15 cellular contexts compared by ENCODE assay signal in genomic region chr12:96164951-96165858, GRCh38. TPM values are rescaled to one million over a fixed set of nuclear protein-coding genes. Genes with fewer than 3 reads are reported as not detected.
DNase-seq lines count a peak whose midpoint lies in the region; ATAC-seq and TF ChIP-seq lines count a peak whose summit lies in the region.
"Had no signal": no experiment of that assay in that cellular context is flagged by ENCODE, and none has a peak within 500 bp of the region (broad histone marks: within the 10 kb centered on the region; RNA-seq: fewer than 3 reads in every experiment).

No MANE protein-coding gene starts in this region.

- no peaks in the 10 kb centered on the region for H3K36me3 ChIP-seq in GM23338 (ENCODE audit: insufficient read depth)
- no peaks in the 10 kb centered on the region for H3K36me3 ChIP-seq in right atrium auricular region

- no peaks in the 10 kb centered on the region for H3F3A ChIP-seq in GM23338 (replicated peaks; ENCODE audit: low read depth)

- no peaks in the 10 kb centered on the region for H4K20me1 ChIP-seq in GM23338 (replicated peaks; ENCODE audit: insufficient read depth)

- H3K27ac ChIP-seq in GM23338 (ENCODE audit: low read depth) (no peak overlapping the region), right atrium auricular region (peak overlapping the region; percentile 8 to 69)

- H3K4me1 ChIP-seq in GM23338 (ENCODE audit: insufficient read depth) (0 out of 2 replicates have a peak, but pooled peaks cover 8% of the 10 kb centered on the region), right atrium auricular region (peaks cover 0 to 9% of the 10 kb centered on the region in 2 donors)

- H3K4me1 Mint-ChIP-seq in GM23338, result peaks cover 11% of the 10 kb centered on the region; the same call in 2 of the 3 replicates
- H3K4me1 Mint-ChIP-seq in stimulated activated naive B cell treated with anti-CD40 and anti-IgM and Interleukin-4, amounts not matched to agents 10 μg/mL and 1 μg/mL and 100 μg/mL, for 72 hours, result peaks cover 12 to 13% of the 10 kb centered on the region in 2 donors
- H3K4me1 Mint-ChIP-seq: T-cell had no signal

- no peaks in the 10 kb centered on the region for H3K27me3 Mint-ChIP-seq in GM23338 (ENCODE audit: insufficient read depth, low read depth, poor library complexity)
- peaks cover 6 to 7% of the 10 kb centered on the region in 2 donors for H3K27me3 Mint-ChIP-seq in stimulated activated naive B cell treated with anti-CD40 and anti-IgM and Interleukin-4, amounts not matched to agents 10 μg/mL and 1 μg/mL and 100 μg/mL, for 72 hours
- H3K27me3 Mint-ChIP-seq: activated B cell treated with CpG ODN at 0.5 μM for 24 hours had no signal

- H3K79me2 ChIP-seq in GM23338 (replicated peaks; ENCODE audit: insufficient read depth), result no peaks in the 10 kb centered on the region

- H3K9me2 ChIP-seq in GM23338 (ENCODE audit: insufficient read depth), result no peaks in the 10 kb centered on the region

- ATAC-seq in GM23338, result no peak
- ATAC-seq in GM21786 (IDR thresholded peaks at IDR 0.05; ENCODE audit: unreplicated experiment), result no peak
- ATAC-seq in stimulated activated naive B cell treated with anti-CD40 and anti-IgM and Interleukin-4, amounts not matched to agents 10 μg/mL and 1 μg/mL and 100 μg/mL, for 72 hours (replicated peaks), result no peak
- ATAC-seq: T-cell had no signal

- no peaks in the 10 kb centered on the region for H3K36me3 Mint-ChIP-seq in GM23338 (ENCODE audit: low read depth)
- no peaks in the 10 kb centered on the region for H3K36me3 Mint-ChIP-seq in stimulated activated naive B cell treated with anti-CD40 and anti-IgM and Interleukin-4, amounts not matched to agents 10 μg/mL and 1 μg/mL and 100 μg/mL, for 72 hours
- H3K36me3 Mint-ChIP-seq: T-cell had no signal

- peak overlapping the region; percentile 48 for H2AFZ ChIP-seq in GM23338

- TF ChIP-seq CTCF in GM23338 (conservative IDR thresholded peaks at IDR 0.05; ENCODE audit: low read depth in 2 of 2) (no peak), right atrium auricular region (IDR thresholded peaks at IDR 0.05) (no peak)

- no peak overlapping the region for H3K4me3 ChIP-seq in GM23338
- H3K4me3 ChIP-seq in right atrium auricular region, result no peak overlapping the region

- no peak overlapping the region for H3K4me2 ChIP-seq in GM23338

- H3K27me3 ChIP-seq in GM23338 (ENCODE audit: insufficient read depth), result no peaks in the 10 kb centered on the region
- H3K27me3 ChIP-seq in right atrium auricular region, result no peaks in the 10 kb centered on the region

- H3K9me3 ChIP-seq in right atrium auricular region, result no peaks in the 10 kb centered on the region

- H3K27ac Mint-ChIP-seq in GM23338, result no peak overlapping the region
- H3K27ac Mint-ChIP-seq in stimulated activated naive B cell treated with anti-CD40 and anti-IgM and Interleukin-4, amounts not matched to agents 10 μg/mL and 1 μg/mL and 100 μg/mL, for 72 hours, result no peak overlapping the region
- H3K27ac Mint-ChIP-seq: activated B cell treated with CpG ODN at 0.5 μM for 24 hours, T-cell had no signal

- no peaks in the 10 kb centered on the region; the same call in 2 of the 3 replicates for H3K9me3 Mint-ChIP-seq in GM23338
- no peaks in the 10 kb centered on the region for H3K9me3 Mint-ChIP-seq in stimulated activated naive B cell treated with anti-CD40 and anti-IgM and Interleukin-4, amounts not matched to agents 10 μg/mL and 1 μg/mL and 100 μg/mL, for 72 hours
- H3K9me3 Mint-ChIP-seq: activated B cell treated with CpG ODN at 0.5 μM for 24 hours, T-cell had no signal

- DNase-seq in GM23338 (ENCODE audit: low spot score) (no peak), cerebellum (ENCODE audit: low spot score) (peak; percentile 70), right atrium auricular region (ENCODE audit: low spot score) (no peak), pulmonary artery endothelial cell (ENCODE audit: low read depth, low spot score) (peak; percentile 81), T-helper 1 cell (no peak), mesenteric fat pad (ENCODE audit: low spot score) (no peak)
- DNase-seq in stimulated activated naive B cell treated with anti-CD40 and anti-IgM and Interleukin-4, amounts not matched to agents 10 μg/mL and 1 μg/mL and 100 μg/mL, for 72 hours, result no peak
- DNase-seq: activated B cell treated with CpG ODN at 0.5 μM for 24 hours; activated gamma-delta T cell; COR-L47; NCI-H187 treated with DMSO at 0.1 percent for 48 hours; NCI-H526 treated with DMSO at 0.1 percent for 48 hours; stimulated activated CD4-positive, alpha-beta T cell treated with anti-CD3 and anti-CD28 coated beads, Interleukin-12 subunit alpha, Interleukin-12 subunit beta, amount 100 ng/mL, for 4 hours; T-cell had no signal

- H3K4me3 Mint-ChIP-seq in GM23338, result no peak overlapping the region
- no peak overlapping the region for H3K4me3 Mint-ChIP-seq in stimulated activated naive B cell treated with anti-CD40 and anti-IgM and Interleukin-4, amounts not matched to agents 10 μg/mL and 1 μg/mL and 100 μg/mL, for 72 hours
- H3K4me3 Mint-ChIP-seq: activated B cell treated with CpG ODN at 0.5 μM for 24 hours, T-cell had no signal

TF ChIP-seq in GM23338, 12 proteins besides CTCF, POLR2A, EP300 and RAD21 (continues in another document):
- no peak for TF ChIP-seq EZH2phosphoT487 (IDR thresholded peaks at IDR 0.05; ENCODE audit: unreplicated experiment)
- TF ChIP-seq CREB1 (CRISPR knock-in tag; IDR thresholded peaks at IDR 0.05; ENCODE audit: low read depth), result no peak
- TF ChIP-seq EZH2 (IDR thresholded peaks at IDR 0.05; ENCODE audit: low read depth, unreplicated experiment), result no peak
- no peak for TF ChIP-seq REST (IDR thresholded peaks at IDR 0.05; ENCODE audit: unreplicated experiment)
- no peak for TF ChIP-seq NANOG (IDR thresholded peaks at IDR 0.05; ENCODE audit: borderline replicate concordance)
- TF ChIP-seq STAT1 (IDR thresholded peaks at IDR 0.05; ENCODE audit: unreplicated experiment), result no peak

RNA-seq across cellular contexts. Expression of gene ELK3, which starts 29.0 kb away (rescaled TPM):
- total RNA-seq in GM23338 (2014; rRNA removed; shearing (Covaris generic)), result 8.3 and 12.1 TPM in 2 replicates
- polyA plus RNA-seq in GM23338 (2016; fragmentation: Nextera tagmentation; extraction: Ambion mirVana), result 5.5 and 6.5 TPM in 2 replicates
- 6.5 TPM for total RNA-seq in cerebellum
- 10 to 100 TPM; 15.1 to 16.3 TPM for total RNA-seq in right atrium auricular region
- total RNA-seq in pulmonary artery endothelial cell, result 22.0 and 31.9 TPM in 2 replicates
- total RNA-seq in mesenteric fat pad, result 47.6 TPM

Comparison
In these comparisons a context has a peak if more than half of its experiments do, and no peak if none do; other contexts are left out.
1. DNase-seq: peak in cerebellum (single experiment) and pulmonary artery endothelial cell (single experiment); none in GM23338 (single experiment), right atrium auricular region (single experiment), T-helper 1 cell (0 of 5), stimulated activated naive B cell treated with anti-CD40 and anti-IgM and Interleukin-4, amounts not matched to agents 10 μg/mL and 1 μg/mL and 100 μg/mL, for 72 hours (single experiment) and mesenteric fat pad (single experiment).